Comparison of ENCODE assay signal across 28 cellular contexts in genomic region chrX:153778151-153778551, GRCh38. TPM values are rescaled to one million over a fixed set of nuclear protein-coding genes. Genes with fewer than 3 reads are reported as not detected.
"Had no signal": no experiment of that assay in that cellular context is flagged by ENCODE, and none has a peak within 500 bp of the region (broad histone marks: within the 10 kb centered on the region; RNA-seq: fewer than 3 reads in every experiment).

No MANE protein-coding gene starts in this region.

- H3K4me3 Mint-ChIP-seq: activated CD4-positive, alpha-beta T cell treated with anti-CD3 and anti-CD28 coated beads for 36 hours; activated naive CD8-positive, alpha-beta T cell; activated T-cell treated with anti-CD3 and anti-CD28 coated beads, Interleukin-2, amount 50 U/mL, for 4 hours; natural killer cell; stimulated activated naive CD8-positive, alpha-beta T cell treated with anti-CD3 and anti-CD28 coated beads, Interleukin-15, amount 100 ng/mL, for 72 hours; WTC11 had no signal

- ATAC-seq: activated CD4-positive, alpha-beta T cell treated with anti-CD3 and anti-CD28 coated beads for 36 hours; activated T-cell treated with anti-CD3 and anti-CD28 coated beads, Interleukin-2, amount 50 U/mL, for 4 hours; gastrocnemius medialis; natural killer cell had no signal

- H3K9me3 ChIP-seq: adrenal gland, ascending aorta, esophagus muscularis mucosa, gastrocnemius medialis, tibial artery had no signal

- H3K36me3 ChIP-seq: brain microvascular endothelial cell, gastrocnemius medialis had no signal

- H3K27me3 ChIP-seq: adrenal gland, ascending aorta, brain microvascular endothelial cell, esophagus muscularis mucosa, gastrocnemius medialis, tibial artery had no signal

- H3K4me1 ChIP-seq: ascending aorta had no signal

- H3K4me1 Mint-ChIP-seq: WTC11 had no signal

- DNase-seq: activated CD4-positive, alpha-beta T cell treated with anti-CD3 and anti-CD28 coated beads for 36 hours; activated CD4-positive, alpha-beta T cell treated with anti-CD3 and anti-CD28 coated beads, Interleukin-2, amount 50 U/mL, for 48 hours; activated CD8-positive, alpha-beta memory T cell treated with anti-CD3 and anti-CD28 coated beads, Interleukin-2, amount 50 U/mL, for 48 hours; activated naive CD4-positive, alpha-beta T cell; activated T-cell treated with anti-CD3 and anti-CD28 coated beads, Interleukin-2, amount 50 U/mL, for 4 hours; adrenal gland; brain microvascular endothelial cell; central memory CD4-positive, alpha-beta T cell; effector memory CD4-positive, alpha-beta T cell; islet precursor cell; midbrain; natural killer cell; retina; stimulated activated CD4-positive, alpha-beta T cell treated with anti-CD3 and anti-CD28 coated beads, Interleukin-4, amount 100 ng/mL, for 4 hours; stimulated activated naive CD8-positive, alpha-beta T cell treated with anti-CD3 and anti-CD28 coated beads, Interleukin-15, amount 100 ng/mL, for 72 hours; T-helper 9 cell; tibial artery had no signal

- H3K27me3 Mint-ChIP-seq: activated naive CD8-positive, alpha-beta T cell; progenitor cell of endocrine pancreas had no signal

- H3K9me3 Mint-ChIP-seq: activated T-cell treated with anti-CD3 and anti-CD28 coated beads, Interleukin-2, amount 50 U/mL, for 4 hours; activated T-helper 2 cell treated with anti-CD3 and anti-CD28 coated beads, Interferon-gamma antibody, Interleukin-2, Interleukin-4, amounts not matched to agents 10 μg/mL and 5 μg/mL and 100 μg/mL, durations not matched to agents 14 hours and 24 hours and 36 hours; natural killer cell; stimulated activated naive CD8-positive, alpha-beta T cell treated with anti-CD3 and anti-CD28 coated beads, Interleukin-15, amount 100 ng/mL, for 72 hours; WTC11 had no signal

- H3K27ac Mint-ChIP-seq: activated CD4-positive, alpha-beta T cell treated with anti-CD3 and anti-CD28 coated beads for 36 hours; activated naive CD8-positive, alpha-beta T cell; activated T-helper 2 cell treated with anti-CD3 and anti-CD28 coated beads, Interferon-gamma antibody, Interleukin-2, Interleukin-4, amounts not matched to agents 10 μg/mL and 5 μg/mL and 100 μg/mL, durations not matched to agents 14 hours and 24 hours and 36 hours; natural killer cell; progenitor cell of endocrine pancreas; stimulated activated naive CD8-positive, alpha-beta T cell treated with anti-CD3 and anti-CD28 coated beads, Interleukin-15, amount 100 ng/mL, for 72 hours; WTC11 had no signal

- H3K36me3 Mint-ChIP-seq: activated naive CD8-positive, alpha-beta T cell; natural killer cell; WTC11 had no signal

- H3K4me3 ChIP-seq: adrenal gland, ascending aorta, esophagus muscularis mucosa, gastrocnemius medialis, lung, tibial artery had no signal

- H3K27ac ChIP-seq: adrenal gland, ascending aorta, brain microvascular endothelial cell, esophagus muscularis mucosa, tibial artery had no signal

RNA-seq across cellular contexts. Expression of gene SRPK3, which starts 2.7 kb away (rescaled TPM):
- total RNA-seq: activated CD4-positive, alpha-beta T cell treated with anti-CD3 and anti-CD28 coated beads for 36 hours; activated CD8-positive, alpha-beta memory T cell treated with anti-CD3 and anti-CD28 coated beads for 36 hours; activated T-cell treated with anti-CD3 and anti-CD28 coated beads, Interleukin-2, amount 50 U/mL, for 4 hours; activated T-helper 2 cell treated with anti-CD3 and anti-CD28 coated beads, Interferon-gamma antibody, Interleukin-2, Interleukin-4, amounts not matched to agents 10 μg/mL and 5 μg/mL and 100 μg/mL, durations not matched to agents 14 hours and 24 hours and 36 hours; natural killer cell; osteocyte; progenitor cell of endocrine pancreas; T-helper 1 cell treated with Interleukin-12 subunit alpha and Interleukin-12 subunit beta and Interleukin-4 antibody, amounts not matched to agents 30 ng/mL and 1 ng/mL, for 36 hours; WTC11 had no signal
